Comparison of ENCODE assay signal across 8 cellular contexts in the genomic region with DNA sequence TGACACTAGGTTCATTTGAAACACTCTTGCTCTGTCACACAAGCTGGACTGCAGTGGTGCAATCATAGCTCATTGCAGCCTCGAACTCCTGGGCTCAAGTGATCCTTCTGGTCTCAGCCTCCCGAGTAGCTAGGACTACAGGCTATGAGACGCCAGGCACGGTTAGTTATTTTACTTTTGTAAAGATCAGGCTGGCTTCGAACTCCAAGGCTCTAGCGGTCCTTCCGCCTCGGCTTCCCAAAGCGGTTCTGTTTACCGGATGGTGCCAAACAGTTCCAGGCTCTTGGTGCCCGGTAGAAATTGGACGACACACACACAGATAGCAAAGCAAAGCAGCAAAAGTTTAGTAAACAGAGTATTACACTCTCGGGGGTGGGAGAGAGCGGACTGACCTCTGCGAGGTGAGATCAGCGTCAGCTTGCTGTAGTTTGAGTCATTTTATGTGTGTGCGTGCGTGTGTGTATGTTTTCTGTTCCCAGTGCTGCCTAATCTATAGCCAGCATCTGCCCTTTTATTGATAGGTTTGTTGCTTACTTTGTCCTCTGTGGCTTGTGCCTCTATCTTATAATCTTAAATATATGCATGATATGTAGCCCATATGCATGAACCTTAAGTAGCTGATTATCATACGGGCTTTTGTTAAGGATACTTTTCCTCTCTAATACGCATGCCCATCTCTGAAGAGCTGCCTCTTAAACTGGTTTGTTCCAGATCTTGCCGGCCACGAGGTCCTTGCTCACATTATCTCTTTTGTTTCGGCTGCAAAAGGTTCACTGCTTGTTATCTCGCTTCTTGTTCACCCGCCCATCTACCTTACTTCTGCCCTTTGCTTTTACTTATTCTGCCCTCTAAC.
DNase-seq lines count a peak whose midpoint lies in the region; ATAC-seq, FAIRE-seq and TF ChIP-seq lines count a peak whose summit lies in the region.

No MANE protein-coding gene starts in this region.

- H3K27ac ChIP-seq in kidney (ENCODE audit: low read depth in 2 of 2, low read length in 2 of 2), result peak overlapping the region; percentile 91 to 97

- intact Hi-C loops in kidney (cut with DNase I), result no loop called here

- H3K4me3 ChIP-seq in kidney (ENCODE audit: low read length in 2 of 2), result peak overlapping the region; percentile 62 to 83

- H3K36me3 Mint-ChIP-seq in central memory CD8-positive, alpha-beta T cell (ENCODE audit: insufficient read depth), result peaks cover 2% of the 10 kb centered on the region

- no peaks in the 10 kb centered on the region for H3K36me3 ChIP-seq in kidney (ENCODE audit: control insufficient read depth in 1 of 2, insufficient read depth in 2 of 2, low read length in 2 of 2)

- H3K9me3 ChIP-seq in kidney (ENCODE audit: control insufficient read depth in 1 of 2, low read length in 2 of 2), result no peaks in the 10 kb centered on the region

- TF ChIP-seq CTCF in kidney (IDR thresholded peaks at IDR 0.05; ENCODE audit: borderline replicate concordance, extremely low read depth, insufficient read depth), result no peak

- ATAC-seq in HG02885 (IDR thresholded peaks at IDR 0.05; ENCODE audit: poor library complexity, unreplicated experiment) (peak; percentile 39), GM19397 (IDR thresholded peaks at IDR 0.05; ENCODE audit: unreplicated experiment) (no peak)
- ATAC-seq in central memory CD8-positive, alpha-beta T cell (replicated peaks; ENCODE audit: extremely low read depth, poor library complexity, severe bottlenecking), result peak; percentile 50

- peak; percentile 68 for TF ChIP-seq POLR2A in GM12892 (IDR thresholded peaks at IDR 0.05; ENCODE audit: low read depth, low read length)

- peaks cover 3 to 4% of the 10 kb centered on the region in 2 donors for H3K4me1 ChIP-seq in kidney (ENCODE audit: control insufficient read depth in 1 of 2, insufficient read depth in 1 of 2, low read depth in 1 of 2, low read length in 2 of 2)

- DNase-seq in GM12892 (ENCODE audit: insufficient read length), result no peak
- peak; percentile 26 for DNase-seq in NCI-H2107 (lab: John Stamatoyannopoulos, UW)
- peak in 1 of 2 donors; percentile 64 for DNase-seq in central memory CD8-positive, alpha-beta T cell (ENCODE audit: low spot score in 2 of 2)
- DNase-seq in kidney, result no peak
- peak; percentile 56 to 60 for DNase-seq in stimulated activated CD4-positive, alpha-beta T cell treated with anti-CD3 and anti-CD28 coated beads, Interleukin-2, amount 100 ng/mL, for 24 hours

- peak overlapping the region; percentile 82 to 85 for H3K9ac ChIP-seq in kidney (ENCODE audit: low read length in 2 of 2)

- H3K27me3 Mint-ChIP-seq in central memory CD8-positive, alpha-beta T cell, result no peaks in the 10 kb centered on the region

- peak; percentile 76 for FAIRE-seq in GM12892 (lab: Jason Lieb, UNC)
- peak; percentile 62 for FAIRE-seq in TTC549 (lab: Jason Lieb, UNC)
- no peak for FAIRE-seq in kidney (lab: Jason Lieb, UNC)

- no peak overlapping the region for H3K4me3 Mint-ChIP-seq in central memory CD8-positive, alpha-beta T cell

- peaks cover 6% of the 10 kb centered on the region for H3K4me1 Mint-ChIP-seq in central memory CD8-positive, alpha-beta T cell

- no peak overlapping the region for H3K27ac Mint-ChIP-seq in central memory CD8-positive, alpha-beta T cell (ENCODE audit: low read depth)

- H3K9me3 Mint-ChIP-seq in central memory CD8-positive, alpha-beta T cell, result no peaks in the 10 kb centered on the region

Comparison
In these comparisons a context has a peak if more than half of its experiments do, and no peak if none do; other contexts are left out.
1. DNase-seq: peak in NCI-H2107 (single experiment) and stimulated activated CD4-positive, alpha-beta T cell treated with anti-CD3 and anti-CD28 coated beads, Interleukin-2, amount 100 ng/mL, for 24 hours (2 of 2); none in GM12892 (single experiment) and kidney (single experiment).